Comparison of ENCODE assay signal across 13 cellular contexts in genomic region chr9:113992276-113992951, GRCh38.
DNase-seq lines count a peak whose midpoint lies in the region; ATAC-seq, FAIRE-seq and TF ChIP-seq lines count a peak whose summit lies in the region.
"Had no signal": no experiment of that assay in that cellular context is flagged by ENCODE, and none has a peak within 500 bp of the region (broad histone marks: within the 10 kb centered on the region; RNA-seq: fewer than 3 reads in every experiment).

No MANE protein-coding gene starts in this region.

- H3K9me3 Mint-ChIP-seq in activated T-cell treated with anti-CD3 and anti-CD28 coated beads, Interleukin-2, amount 50 U/mL, for 72 hours, result no peaks in the 10 kb centered on the region
- H3K9me3 Mint-ChIP-seq: activated CD4-positive, alpha-beta T cell treated with anti-CD3 and anti-CD28 coated beads, Interleukin-2, amount 10 ng/mL, durations not matched to agents 7 days and 5 days; CD4-positive, alpha-beta memory T cell had no signal

- peaks cover 8% of the 10 kb centered on the region for H3K4me1 ChIP-seq in OCI-LY3 (ENCODE audit: low read length)
- peaks cover 21 to 60% (median 42%) of the 10 kb centered on the region in 9 donors for H3K4me1 ChIP-seq in heart right ventricle
- peaks cover 12 to 22% (median 16%) of the 10 kb centered on the region in 3 donors for H3K4me1 ChIP-seq in pancreas

- no peak for TF ChIP-seq CTCF in OCI-LY3 (IDR thresholded peaks at IDR 0.05; ENCODE audit: low read depth, low read length)
- no peak for TF ChIP-seq CTCF in heart right ventricle (IDR thresholded peaks at IDR 0.05)
- TF ChIP-seq CTCF in pancreas (IDR thresholded peaks at IDR 0.05), result no peak

- ATAC-seq in heart right ventricle, result peak; percentile 58 to 87 (median 80)
- ATAC-seq in pancreas, result peak; percentile 23 to 48 (median 46)
- ATAC-seq in activated T-cell treated with anti-CD3 and anti-CD28 coated beads, Interleukin-2, amount 50 U/mL, for 72 hours (replicated peaks in 1 of 2), result no peak

- no peak overlapping the region for H3K4me3 ChIP-seq in OCI-LY3 (ENCODE audit: low read length)
- H3K4me3 ChIP-seq in heart right ventricle, result peak overlapping the region in 1 of 10 donors; percentile 7
- H3K4me3 ChIP-seq in pancreas, result no peak overlapping the region
- H3K4me3 ChIP-seq: SJCRH30 had no signal

- H2AFZ ChIP-seq in OCI-LY3 (ENCODE audit: low read depth, low read length), result no peak overlapping the region

- H3K27ac Mint-ChIP-seq in activated T-cell treated with anti-CD3 and anti-CD28 coated beads, Interleukin-2, amount 50 U/mL, for 72 hours, result no peak overlapping the region
- H3K27ac Mint-ChIP-seq: activated CD4-positive, alpha-beta T cell treated with anti-CD3 and anti-CD28 coated beads, Interleukin-2, amount 10 ng/mL, durations not matched to agents 7 days and 5 days had no signal

- intact Hi-C loops in heart right ventricle (cut with DNase I), result loop anchor here in 3 of 10 donors (10.0 kb wide), 2 partner anchors 118 to 188 kb away; partner anchors contain the start of gene ZNF618 (in 2 of the 3)
- intact Hi-C loops in pancreas (cut with DNase I), result loop anchor here in 1 of 3 donors (10.0 kb wide), 1 partner anchor 78 kb away; no protein-coding TSS in a partner anchor

- FAIRE-seq in pancreas (lab: Jason Lieb, UNC), result no peak

- peak; percentile 11 for DNase-seq in CD1c-positive myeloid dendritic cell (ENCODE audit: extremely low spot score)
- peak; percentile 78 to 79 for DNase-seq in heart right ventricle
- peak in 4 of 6 donors; percentile 48 to 64 (median 58) for DNase-seq in pancreas
- DNase-seq in EL, result no peak
- DNase-seq in activated T-cell treated with anti-CD3 and anti-CD28 coated beads, Interleukin-2, amount 50 U/mL, for 72 hours, result no peak
- DNase-seq in kidney tubule cell (ENCODE audit: low spot score), result no peak
- no peak for DNase-seq in GM03348 (ENCODE audit: low spot score)
- DNase-seq: activated CD4-positive, alpha-beta T cell treated with anti-CD3 and anti-CD28 coated beads, Interleukin-2, amount 10 ng/mL, durations not matched to agents 7 days and 5 days; CD4-positive, alpha-beta memory T cell; SJCRH30; stimulated activated CD4-positive, alpha-beta T cell treated with anti-CD3 and anti-CD28 coated beads, Interleukin-15, amount 100 ng/mL, for 24 hours; stimulated activated naive CD4-positive, alpha-beta T cell had no signal

- H4K20me1 ChIP-seq in OCI-LY3 (ENCODE audit: insufficient read depth, low read length), result no peaks in the 10 kb centered on the region

- H3K9me3 ChIP-seq in OCI-LY3 (ENCODE audit: insufficient read depth, low read length), result no peaks in the 10 kb centered on the region
- H3K9me3 ChIP-seq in heart right ventricle, result no peaks in the 10 kb centered on the region
- no peaks in the 10 kb centered on the region for H3K9me3 ChIP-seq in pancreas
- H3K9me3 ChIP-seq: SJCRH30 had no signal

- no peaks in the 10 kb centered on the region for H3K36me3 Mint-ChIP-seq in activated T-cell treated with anti-CD3 and anti-CD28 coated beads, Interleukin-2, amount 50 U/mL, for 72 hours (ENCODE audit: insufficient read depth in 2 of 2)

- H3K27me3 Mint-ChIP-seq in activated T-cell treated with anti-CD3 and anti-CD28 coated beads, Interleukin-2, amount 50 U/mL, for 72 hours (ENCODE audit: low read depth), result no peaks in the 10 kb centered on the region
- H3K27me3 Mint-ChIP-seq: activated CD4-positive, alpha-beta T cell treated with anti-CD3 and anti-CD28 coated beads, Interleukin-2, amount 10 ng/mL, durations not matched to agents 7 days and 5 days had no signal

- no peaks in the 10 kb centered on the region for H3K79me2 ChIP-seq in OCI-LY3 (ENCODE audit: low read length)

- H3K4me3 Mint-ChIP-seq in activated T-cell treated with anti-CD3 and anti-CD28 coated beads, Interleukin-2, amount 50 U/mL, for 72 hours, result peak overlapping the region in 1 of 2 donors; percentile 8
- H3K4me3 Mint-ChIP-seq: activated CD4-positive, alpha-beta T cell treated with anti-CD3 and anti-CD28 coated beads, Interleukin-2, amount 10 ng/mL, durations not matched to agents 7 days and 5 days; CD4-positive, alpha-beta memory T cell had no signal

- WGBS in heart right ventricle, 2 donors, result 53% methylated on average over 15 of the region's 15 CpGs
- WGBS in pancreas, 2 donors, result 49 to 53% methylated on average over 15 of the region's 15 CpGs

- H3K27ac ChIP-seq in OCI-LY3 (ENCODE audit: low read length), result no peak overlapping the region
- H3K27ac ChIP-seq in heart right ventricle, result peak overlapping the region in 4 of 10 donors; percentile 0 to 56 (median 6)
- H3K27ac ChIP-seq in pancreas, result peak overlapping the region in 2 of 4 donors; percentile 59 to 60
- H3K27ac ChIP-seq: SJCRH30 had no signal

- peaks cover 10% of the 10 kb centered on the region for H3K4me1 Mint-ChIP-seq in activated T-cell treated with anti-CD3 and anti-CD28 coated beads, Interleukin-2, amount 50 U/mL, for 72 hours (ENCODE audit: low read depth)

- H3K27me3 ChIP-seq in OCI-LY3 (ENCODE audit: low read depth, low read length) (0 out of 2 replicates have a peak, but pooled peaks cover 6% of the 10 kb centered on the region), heart right ventricle (no peaks in the 10 kb centered on the region), pancreas (no peaks in the 10 kb centered on the region)
- H3K27me3 ChIP-seq: SJCRH30 had no signal

- H3K9ac ChIP-seq in OCI-LY3 (ENCODE audit: low read length), result no peak overlapping the region

- H3K4me2 ChIP-seq in OCI-LY3 (ENCODE audit: low read length), result 0 out of 2 replicates have a peak overlapping the region, but pooled peaks have one; percentile 9

- H3K36me3 ChIP-seq in OCI-LY3 (replicated peaks; ENCODE audit: low read depth, low read length), result no peaks in the 10 kb centered on the region
- H3K36me3 ChIP-seq in heart right ventricle, result peaks cover 0 to 9% (median 0%) of the 10 kb centered on the region in 9 donors
- peaks cover 0 to 15% (median 0%) of the 10 kb centered on the region in 3 donors for H3K36me3 ChIP-seq in pancreas

Comparison
In these comparisons a context has a peak if more than half of its experiments do, and no peak if none do; other contexts are left out.
1. DNase-seq: peak in CD1c-positive myeloid dendritic cell (single experiment), heart right ventricle (2 of 2) and pancreas (4 of 6); none in EL (single experiment), activated T-cell treated with anti-CD3 and anti-CD28 coated beads, Interleukin-2, amount 50 U/mL, for 72 hours (0 of 2), kidney tubule cell (single experiment) and GM03348 (single experiment).
2. ATAC-seq: peak in heart right ventricle (8 of 8) and pancreas (4 of 4); none in activated T-cell treated with anti-CD3 and anti-CD28 coated beads, Interleukin-2, amount 50 U/mL, for 72 hours (0 of 2).